ENCODE assay signal across 8 cellular contexts in genomic region chr7:76437873-76438272, GRCh38. TPM values are rescaled to one million over a fixed set of nuclear protein-coding genes. Genes with fewer than 3 reads are reported as not detected.
A peak's percentile ranks its signal among the peaks of the same experiment; 100 is the strongest.
DNase-seq lines count a peak whose midpoint lies in the region; ATAC-seq, FAIRE-seq and TF ChIP-seq lines count a peak whose summit lies in the region.
"Not testable (repeated sequence)": the region's sequence is repeated elsewhere in the genome, so short reads cannot be mapped to it uniquely, and the experiment has no call there.

No MANE protein-coding gene starts in this region.

- not testable (repeated sequence) for DNase-seq in BJ (ENCODE audit: low read depth); GM19239 (ENCODE audit: insufficient read length, low spot score)
- DNase-seq in NCI-H526 treated with DMSO at 0.1 percent for 48 hours (lab: John Stamatoyannopoulos, UW) (peak; percentile 61), kidney tubule cell (ENCODE audit: low spot score) (peak; percentile 90)
- DNase-seq in activated CD4-positive, alpha-beta T cell treated with anti-CD3 and anti-CD28 coated beads for 24 hours (ENCODE audit: low read depth in 2 of 2): peak; percentile 34 to 41
- peak; percentile 32 for DNase-seq in central memory CD4-positive, alpha-beta T cell
- peak; percentile 38 to 52 (median 48) for DNase-seq in stimulated activated CD4-positive, alpha-beta T cell treated with anti-CD3 and anti-CD28 coated beads, Interleukin-12 subunit alpha, Interleukin-12 subunit beta, amount 100 ng/mL, for 48 hours (ENCODE audit: low read depth in 2 of 3, low spot score in 1 of 3)

- H3K36me3 ChIP-seq in BJ (ENCODE audit: control insufficient read depth, insufficient read depth, low read length): not testable (repeated sequence)

- FAIRE-seq in GM19239 (lab: Jason Lieb, UNC): peak; percentile 85

- peak; percentile 56 for TF ChIP-seq CTCF in BJ (IDR thresholded peaks at IDR 0.05; ENCODE audit: insufficient read depth, low read depth, low read length)

- not testable (repeated sequence) for H3K4me3 ChIP-seq in BJ (ENCODE audit: low read depth, low read length)

- POLR2A ChIA-PET in BJ (lab: Charles Lee): not testable (repeated sequence)

- CTCF ChIA-PET in BJ (lab: Yijun Ruan, JAX): not testable (repeated sequence)

- ATAC-seq in HG03571 (IDR thresholded peaks at IDR 0.05; ENCODE audit: unreplicated experiment): peak; percentile 63

- not testable (repeated sequence) for H3K27me3 ChIP-seq in BJ (ENCODE audit: control insufficient read depth, insufficient read depth, low read length)

RNA-seq across cellular contexts. Expression of gene ZP3, which starts 13.1 kb away (rescaled TPM):
- 1.6 and 2.5 TPM in 2 replicates for polyA plus RNA-seq in BJ (2011; rRNA removed)
- 6.8 and 7.1 TPM in 2 replicates for polyA minus RNA-seq in BJ (2011; rRNA and poly(A)+ RNA removed)

RNA-seq across cellular contexts. Expression of gene DTX2, which starts 23.6 kb away (rescaled TPM):
- polyA plus RNA-seq in BJ (2011; rRNA removed): 2.0 and 3.3 TPM in 2 replicates
- polyA minus RNA-seq in BJ (2011; rRNA and poly(A)+ RNA removed): 9.2 and 11.0 TPM in 2 replicates

RNA-seq across cellular contexts. Expression of gene SSC4D, which starts 28.4 kb away (rescaled TPM):
- 0.71 and 0.92 TPM in 2 replicates for polyA plus RNA-seq in BJ (2011; rRNA removed)
- 0.24 and 0.46 TPM in 2 replicates for polyA minus RNA-seq in BJ (2011; rRNA and poly(A)+ RNA removed)
